20 cellular contexts compared by ENCODE assay signal in genomic region chr1:19053486-19053885, GRCh38.
DNase-seq lines count a peak whose midpoint lies in the region; ATAC-seq, FAIRE-seq and TF ChIP-seq lines count a peak whose summit lies in the region.
"Had no signal": no experiment of that assay in that cellular context is flagged by ENCODE, and none has a peak within 500 bp of the region (broad histone marks: within the 10 kb centered on the region; RNA-seq: fewer than 3 reads in every experiment).

No MANE protein-coding gene starts in this region.

- H3K4me3 ChIP-seq in HepG2 (replicated peaks in 1 of 3; ENCODE audit: insufficient read depth in 1 of 3, low read depth in 2 of 3, low read length in 3 of 3) = peak overlapping the region in 1 of 3 experiments; percentile 24; a peak in 1 of 6 replicates
- no peak overlapping the region for H3K4me3 ChIP-seq in right lobe of liver
- no peak overlapping the region for H3K4me3 ChIP-seq in aorta (ENCODE audit: low read length in 2 of 2)

- H4K20me1 ChIP-seq in HepG2 (ENCODE audit: insufficient read depth, low read length) = no peaks in the 10 kb centered on the region

- FAIRE-seq in HepG2 (lab: Jason Lieb, UNC) = no peak

- H3K27ac ChIP-seq in HepG2 (ENCODE audit: extremely low read length, insufficient read depth, low read length) (no peak overlapping the region), right lobe of liver (no peak overlapping the region), aorta (ENCODE audit: low read depth in 1 of 2, low read length in 2 of 2) (no peak overlapping the region)
- H3K27ac ChIP-seq: C4-2B had no signal

- H3K4me2 ChIP-seq in HepG2 (ENCODE audit: low read depth, low read length) = peak overlapping the region; percentile 64

- no peak for TF ChIP-seq POLR2A in HepG2 (IDR thresholded peaks at IDR 0.05; ENCODE audit: insufficient read depth in 1 of 2, low read depth in 2 of 2, low read length in 2 of 2)
- TF ChIP-seq POLR2A in right lobe of liver (IDR thresholded peaks at IDR 0.05) = no peak

- POLR2A ChIA-PET in HepG2 (lab: Yijun Ruan, JAX) = interaction anchor here (0.9 to 1.7 kb wide), 4 partner anchors 10 to 97 kb away, joined by 3 to 8 read pairs (median 6); no protein-coding TSS in a partner anchor

- H3K27me3 ChIP-seq in HepG2 (ENCODE audit: control insufficient read depth in 1 of 2, insufficient read depth in 2 of 2, low read length in 2 of 2) = peaks cover 0 to 2% of the 10 kb centered on the region in 2 experiments; a peak in 1 of 5 replicates
- no peaks in the 10 kb centered on the region for H3K27me3 ChIP-seq in right lobe of liver
- H3K27me3 ChIP-seq in aorta (ENCODE audit: control insufficient read depth in 1 of 2, insufficient read depth in 2 of 2, low read length in 1 of 2) = no peaks in the 10 kb centered on the region

- CTCF ChIA-PET in HepG2 (lab: Yijun Ruan, JAX; ENCODE audit: low intra/inter-chr PET ratio, low total read pairs) = no interaction called here

- no peak overlapping the region for H2AFZ ChIP-seq in HepG2 (ENCODE audit: low read length)

- ATAC-seq in HepG2 = peak; percentile 15
- ATAC-seq in right lobe of liver = no peak
- peak; percentile 20 for ATAC-seq in esophagus mucosa
- ATAC-seq in aorta (ENCODE audit: low FRiP score) = peak; percentile 33
- no peak for ATAC-seq in left lobe of liver
- ATAC-seq: T-helper 17 cell had no signal

- BruUV-seq in HepG2 (replicated peaks; lab: Mats Ljungman, UMichigan) = no TSS peak

- no peak for TF ChIP-seq RAD21 in HepG2 (CRISPR knock-in tag; IDR thresholded peaks at IDR 0.05)

- H3K36me3 ChIP-seq in HepG2 (replicated peaks in 1 of 2; ENCODE audit: control insufficient read depth in 1 of 2, insufficient read depth in 2 of 2, low read length in 2 of 2) (no peaks in the 10 kb centered on the region), right lobe of liver (no peaks in the 10 kb centered on the region), aorta (ENCODE audit: control insufficient read depth in 1 of 2, insufficient read depth in 2 of 2, low read length in 1 of 2) (no peaks in the 10 kb centered on the region)

- intact Hi-C loops in HepG2 (cut with micrococcal nuclease; ENCODE audit: unreplicated experiment) = no loop called here
- intact Hi-C loops in right lobe of liver (cut with DNase I) = no loop called here
- intact Hi-C loops in aorta (cut with DNase I) = no loop called here

- H3K9ac ChIP-seq in HepG2 (ENCODE audit: insufficient read depth, low read depth, low read length) = no peak overlapping the region

- no peak for TF ChIP-seq CTCF in HepG2 (CRISPR knock-in tag; IDR thresholded peaks at IDR 0.05)
- TF ChIP-seq CTCF in right lobe of liver (IDR thresholded peaks at IDR 0.05) = no peak

- DNase-seq in HepG2 (ENCODE audit: low spot score) (no peak), right lobe of liver (no peak), NCI-H345 treated with DMSO at 0.1 percent for 48 hours (lab: John Stamatoyannopoulos, UW; ENCODE audit: unreplicated experiment) (peak; percentile 51), aorta (no peak), kidney glomerular epithelial cell (lab: John Stamatoyannopoulos, UW) (no peak), left lobe of liver (ENCODE audit: low spot score) (no peak), HCEC 1CT (no peak)
- DNase-seq: DND-41, HFFc6, KG1, NCI-H1436, NCI-H2029 treated with DMSO at 0.1 percent for 48 hours, NCI-H2171, NCI-H446 treated with DMSO at 0.1 percent for 48 hours, NCI-H748 treated with DMSO at 0.1 percent for 48 hours, OCI-M1, SIG-M5, T-helper 17 cell had no signal

- H3K4me1 ChIP-seq in HepG2 (ENCODE audit: insufficient read depth, low read length) (peaks cover 68% of the 10 kb centered on the region), right lobe of liver (no peaks in the 10 kb centered on the region), aorta (ENCODE audit: control insufficient read depth in 1 of 2, insufficient read depth in 2 of 2, low read length in 2 of 2) (no peaks in the 10 kb centered on the region)

- 23% methylated on average over 8 of the region's 8 CpGs for WGBS in HepG2 (ENCODE audit: low lambda C conversion rate)
- no CpG with 5 or more reads among the region's 8 CpGs for WGBS in right lobe of liver (ENCODE audit: insufficient coverage, low coverage, low lambda C conversion rate, missing lambda C conversion rate)
- WGBS in aorta, 2 donors = 65 to 67% methylated on average over 8 of the region's 8 CpGs

- in situ Hi-C loops in HepG2 (cut with HindIII; ENCODE audit: extremely low pct_ligation_motif_present, low pct_unique_long_range_greater_than_20kb) = no loop called here

- H3K79me2 ChIP-seq in HepG2 (ENCODE audit: insufficient read depth, low read length) = no peaks in the 10 kb centered on the region

- H3K9me3 ChIP-seq in HepG2 (ENCODE audit: low read length) (no peaks in the 10 kb centered on the region), right lobe of liver (no peaks in the 10 kb centered on the region), aorta (ENCODE audit: control insufficient read depth, low read length) (no peaks in the 10 kb centered on the region)

- TF ChIP-seq EP300 in HepG2 (IDR thresholded peaks at IDR 0.05; ENCODE audit: low read depth in 2 of 2, low read length in 2 of 2) = no peak
- no peak for TF ChIP-seq EP300 in HepG2 (CRISPR knock-in tag; IDR thresholded peaks at IDR 0.05; ENCODE audit: borderline replicate concordance)

TF ChIP-seq in HepG2, 621 proteins besides CTCF, POLR2A, EP300 and RAD21:
- TF ChIP-seq STAG1 (CRISPR knock-in tag; IDR thresholded peaks at IDR 0.05) = 0 out of 2 replicates have a peak, but pooled peaks have one; percentile 2
- no peak for TF ChIP-seq ZGPAT (CRISPR knock-in tag; IDR thresholded peaks at IDR 0.05)
- TF ChIP-seq ZNF263 (CRISPR knock-in tag; IDR thresholded peaks at IDR 0.05) = peak; percentile 45; the same call in 1 of the 2 replicates
- TF ChIP-seq ZNF280B (CRISPR knock-in tag; IDR thresholded peaks at IDR 0.05; ENCODE audit: borderline replicate concordance) = peak; percentile 31; the same call in 1 of the 2 replicates
- TF ChIP-seq SP140L (CRISPR knock-in tag; IDR thresholded peaks at IDR 0.05; ENCODE audit: borderline replicate concordance) = no peak

Comparison
In these comparisons a context has a peak if more than half of its experiments do, and no peak if none do; other contexts are left out.
1. ATAC-seq: peak in HepG2 (single experiment), esophagus mucosa (single experiment) and aorta (single experiment); none in right lobe of liver (0 of 4) and left lobe of liver (single experiment).